In the genomic region with DNA sequence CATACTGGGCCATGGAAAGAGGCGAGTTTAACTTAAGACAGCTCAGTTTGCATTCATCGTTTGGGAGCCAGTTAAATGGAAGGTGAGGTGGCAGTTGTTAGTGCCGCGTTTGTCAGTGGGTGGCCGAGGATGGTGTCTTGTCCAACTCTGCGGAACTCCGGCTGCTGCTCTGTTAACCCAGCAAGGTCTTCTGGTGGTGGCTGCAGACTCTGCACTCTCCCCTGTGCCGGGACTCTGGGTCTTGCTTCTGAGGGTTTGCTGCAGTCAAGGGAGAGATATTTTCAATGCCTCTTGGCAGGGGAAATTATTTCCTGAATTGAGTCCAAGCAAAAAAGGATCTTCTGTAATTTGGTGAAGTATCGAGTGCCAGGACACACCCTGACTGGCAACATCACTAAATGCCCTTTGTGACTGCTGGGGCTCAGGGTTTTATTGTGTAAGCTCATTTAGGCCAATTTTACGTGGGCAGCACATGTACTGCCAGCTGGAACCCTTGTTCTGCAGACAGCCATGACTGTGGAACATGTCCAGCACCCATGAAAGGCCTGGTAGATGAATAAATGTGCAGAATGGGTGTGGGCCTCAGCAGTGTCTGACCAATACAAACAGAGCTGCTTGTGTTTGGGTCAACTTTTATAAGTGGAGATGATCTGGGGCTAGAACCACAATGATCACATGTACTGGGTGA, we compare ENCODE assay signal across 13 cellular contexts. TPM values are rescaled to one million over a fixed set of nuclear protein-coding genes. Genes with fewer than 3 reads are reported as not detected.
DNase-seq lines count a peak whose midpoint lies in the region; ATAC-seq and TF ChIP-seq lines count a peak whose summit lies in the region.
"Had no signal": no experiment of that assay in that cellular context is flagged by ENCODE, and none has a peak within 500 bp of the region (broad histone marks: within the 10 kb centered on the region; RNA-seq: fewer than 3 reads in every experiment).

No MANE protein-coding gene starts in this region.

- POLR2A ChIA-PET in activated CD4-positive, alpha-beta T cell treated with anti-CD3 and anti-CD28 coated beads, Interleukin-2, amount 10 ng/mL, durations not matched to agents 7 days and 5 days (lab: Charles Lee): no interaction called here

- peak; percentile 15 for ATAC-seq in body of pancreas
- ATAC-seq in right cardiac atrium: peak; percentile 51 to 65
- no peak for ATAC-seq in HG02623 (IDR thresholded peaks at IDR 0.05; ENCODE audit: unreplicated experiment)
- ATAC-seq in HG03108 (IDR thresholded peaks at IDR 0.05; ENCODE audit: unreplicated experiment): no peak

- H3K4me1 Mint-ChIP-seq in activated CD4-positive, alpha-beta T cell treated with anti-CD3 and anti-CD28 coated beads, Interleukin-2, amount 10 ng/mL, durations not matched to agents 7 days and 5 days: peaks cover 2% of the 10 kb centered on the region
- H3K4me1 Mint-ChIP-seq: memory B cell had no signal

- H3K4me3 Mint-ChIP-seq in activated CD4-positive, alpha-beta T cell treated with anti-CD3 and anti-CD28 coated beads, Interleukin-2, amount 10 ng/mL, durations not matched to agents 7 days and 5 days: no peak overlapping the region
- H3K4me3 Mint-ChIP-seq: memory B cell had no signal

- peaks cover 5% of the 10 kb centered on the region for H3K9me3 Mint-ChIP-seq in activated CD4-positive, alpha-beta T cell treated with anti-CD3 and anti-CD28 coated beads, Interleukin-2, amount 10 ng/mL, durations not matched to agents 7 days and 5 days
- H3K9me3 Mint-ChIP-seq: memory B cell had no signal

- H3K36me3 Mint-ChIP-seq in activated CD4-positive, alpha-beta T cell treated with anti-CD3 and anti-CD28 coated beads, Interleukin-2, amount 10 ng/mL, durations not matched to agents 7 days and 5 days (ENCODE audit: low read depth): peaks cover 2% of the 10 kb centered on the region
- H3K36me3 Mint-ChIP-seq: memory B cell had no signal

- H3K27ac ChIP-seq in body of pancreas: peak overlapping the region in 2 of 4 donors; percentile 50 to 60
- H3K27ac ChIP-seq in right cardiac atrium (ENCODE audit: low read length): peak overlapping the region; percentile 74
- peak overlapping the region; percentile 77 to 82 for H3K27ac ChIP-seq in prostate gland

- H3K4me1 ChIP-seq in body of pancreas: peaks cover 12% of the 10 kb centered on the region
- H3K4me1 ChIP-seq in right cardiac atrium (ENCODE audit: control insufficient read depth, insufficient read depth, low read length): peaks cover 12% of the 10 kb centered on the region
- peaks cover 11% of the 10 kb centered on the region for H3K4me1 ChIP-seq in prostate gland (replicated peaks)

- H3K4me3 ChIP-seq in body of pancreas (no peak overlapping the region), right cardiac atrium (ENCODE audit: low read length) (no peak overlapping the region), prostate gland (no peak overlapping the region)

- peak; percentile 45 for DNase-seq in Ammon's horn (ENCODE audit: low spot score)
- peak in 1 of 4 donors; percentile 54 for DNase-seq in body of pancreas
- DNase-seq in right cardiac atrium: peak; percentile 71 to 81 (median 71)
- peak; percentile 83 for DNase-seq in prostate gland (ENCODE audit: low spot score)
- DNase-seq in activated CD4-positive, alpha-beta T cell treated with anti-CD3 and anti-CD28 coated beads, Interleukin-2, amount 50 U/mL, for 1 hour: no peak
- no peak for DNase-seq in activated CD4-positive, alpha-beta T cell treated with anti-CD3 and anti-CD28 coated beads, Interleukin-2, amount 10 ng/mL, durations not matched to agents 7 days and 5 days
- DNase-seq: activated naive CD4-positive, alpha-beta T cell; stimulated activated CD4-positive, alpha-beta T cell treated with anti-CD3 and anti-CD28 coated beads, Interleukin-4, amount 100 ng/mL, for 24 hours; T1000 had no signal

- H3K36me3 ChIP-seq in body of pancreas (replicated peaks in 1 of 2; ENCODE audit: insufficient read depth in 1 of 2, low read depth in 2 of 2) (no peaks in the 10 kb centered on the region), prostate gland (no peaks in the 10 kb centered on the region)

- TF ChIP-seq CTCF in body of pancreas (IDR thresholded peaks at IDR 0.05) (no peak), prostate gland (IDR thresholded peaks at IDR 0.05) (peak in 1 of 4 experiments; percentile 22)

- H3K27ac Mint-ChIP-seq in activated CD4-positive, alpha-beta T cell treated with anti-CD3 and anti-CD28 coated beads, Interleukin-2, amount 10 ng/mL, durations not matched to agents 7 days and 5 days: no peak overlapping the region
- H3K27ac Mint-ChIP-seq: memory B cell had no signal

- H3K9me3 ChIP-seq in body of pancreas (no peaks in the 10 kb centered on the region), right cardiac atrium (ENCODE audit: control insufficient read depth, low read length) (no peaks in the 10 kb centered on the region), prostate gland (no peaks in the 10 kb centered on the region)

- 57 to 61% methylated on average over 10 of the region's 10 CpGs for WGBS in body of pancreas, 2 donors
- 29% methylated on average over 10 of the region's 10 CpGs for WGBS in right cardiac atrium
- 13% methylated on average over 10 of the region's 10 CpGs for WGBS in prostate gland

- TF ChIP-seq POLR2A in body of pancreas (IDR thresholded peaks at IDR 0.05): no peak
- no peak for TF ChIP-seq POLR2A in prostate gland (IDR thresholded peaks at IDR 0.05)

- intact Hi-C loops in body of pancreas (cut with DNase I) (no loop called here), right cardiac atrium (cut with DNase I) (no loop called here), prostate gland (cut with DNase I) (loop anchor here (5.0 kb wide), 1 partner anchor 52 kb away; no protein-coding TSS in a partner anchor)

- H3K27me3 Mint-ChIP-seq in activated CD4-positive, alpha-beta T cell treated with anti-CD3 and anti-CD28 coated beads, Interleukin-2, amount 10 ng/mL, durations not matched to agents 7 days and 5 days: peaks cover 13% of the 10 kb centered on the region

- CTCF ChIA-PET in activated CD4-positive, alpha-beta T cell treated with anti-CD3 and anti-CD28 coated beads, Interleukin-2, amount 10 ng/mL, durations not matched to agents 7 days and 5 days (lab: Charles Lee): interaction anchor here (1.3 to 1.9 kb wide), 4 partner anchors 10 to 36 kb away, joined by 3 to 5 read pairs (median 4); no protein-coding TSS in a partner anchor

- H3K27me3 ChIP-seq in body of pancreas (no peaks in the 10 kb centered on the region), right cardiac atrium (ENCODE audit: control insufficient read depth, insufficient read depth) (no peaks in the 10 kb centered on the region), prostate gland (replicated peaks; ENCODE audit: insufficient read depth) (no peaks in the 10 kb centered on the region)

RNA-seq across cellular contexts. Expression of a gene that starts 58.1 kb away (rescaled TPM):
- 1 to 10 TPM in 1 of 2 donors, not detected in 1; 8.0 TPM for total RNA-seq in body of pancreas
- 1 to 10 TPM in 3 of 4 donors, not detected in 1; 3.0 to 4.3 (median 3.9) TPM for total RNA-seq in right cardiac atrium
- polyA plus RNA-seq in right cardiac atrium: 1.9 TPM
- total RNA-seq in prostate gland: 10 to 100 TPM in 1 of 2 donors, 1 to 10 TPM in 1; 6.9 to 11.4 TPM
- total RNA-seq in activated CD4-positive, alpha-beta T cell treated with anti-CD3 and anti-CD28 coated beads, Interleukin-2, amount 10 ng/mL, durations not matched to agents 7 days and 5 days: under 1 TPM; 0.50 to 0.52 TPM
- polyA plus RNA-seq: BJ had no signal

Comparison
In these comparisons a context has a peak if more than half of its experiments do, and no peak if none do; other contexts are left out.
1. DNase-seq: peak in Ammon's horn (single experiment), right cardiac atrium (3 of 3) and prostate gland (single experiment); none in activated CD4-positive, alpha-beta T cell treated with anti-CD3 and anti-CD28 coated beads, Interleukin-2, amount 50 U/mL, for 1 hour (single experiment) and activated CD4-positive, alpha-beta T cell treated with anti-CD3 and anti-CD28 coated beads, Interleukin-2, amount 10 ng/mL, durations not matched to agents 7 days and 5 days (single experiment).
2. ATAC-seq: peak in body of pancreas (single experiment) and right cardiac atrium (2 of 2); none in HG02623 (single experiment) and HG03108 (single experiment).